22 cellular contexts compared by ENCODE assay signal in genomic region chr19:55224038-55224665, GRCh38. TPM values are rescaled to one million over a fixed set of nuclear protein-coding genes. Genes with fewer than 3 reads are reported as not detected.
DNase-seq lines count a peak whose midpoint lies in the region; ATAC-seq, FAIRE-seq and TF ChIP-seq lines count a peak whose summit lies in the region.
"Had no signal": no experiment of that assay in that cellular context is flagged by ENCODE, and none has a peak within 500 bp of the region (broad histone marks: within the 10 kb centered on the region; RNA-seq: fewer than 3 reads in every experiment).

No MANE protein-coding gene starts in this region.

- TF ChIP-seq CTCF in H1 (IDR thresholded peaks at IDR 0.05; ENCODE audit: control extremely low read depth in 1 of 3, insufficient read depth in 1 of 3, low read depth in 1 of 3, low read length in 3 of 3): no peak

- H3K4me1 ChIP-seq in H1 (replicated peaks in 1 of 4; ENCODE audit: control insufficient read depth in 3 of 4, insufficient read depth in 4 of 4, low read length in 3 of 4): no peaks in the 10 kb centered on the region

- no peak overlapping the region for H2AK5ac ChIP-seq in H1 (ENCODE audit: low read depth, low read length)

- H3K79me1 ChIP-seq in H1 (ENCODE audit: low read depth, low read length): no peaks in the 10 kb centered on the region

- H3K27ac Mint-ChIP-seq in activated T-cell treated with anti-CD3 and anti-CD28 coated beads, Interleukin-2, amount 50 U/mL, for 24 hours: peak overlapping the region; percentile 22
- H3K27ac Mint-ChIP-seq in stimulated activated naive B cell treated with anti-CD40 and anti-IgM and Interleukin-4, amounts not matched to agents 10 μg/mL and 1 μg/mL and 100 μg/mL, for 72 hours: peak overlapping the region; percentile 47
- H3K27ac Mint-ChIP-seq: CD4-positive, alpha-beta T cell; GM23338; HFFc6 had no signal

- H3K27ac ChIP-seq in H1 (ENCODE audit: low read depth, low read length): no peak overlapping the region

- POLR2A ChIA-PET in H1 (lab: Charles Lee; ENCODE audit: partially characterized antibody): no interaction called here

- peaks cover 3 to 13% of the 10 kb centered on the region in 2 experiments for H4K20me1 ChIP-seq in H1 (replicated peaks in 1 of 2; ENCODE audit: control insufficient read depth in 1 of 2, insufficient read depth in 2 of 2, low read length in 2 of 2)

- H2AFZ ChIP-seq in H1 (ENCODE audit: low read length): no peak overlapping the region
- H2AFZ ChIP-seq: GM23338 had no signal

- H3K4me1 Mint-ChIP-seq in activated T-cell treated with anti-CD3 and anti-CD28 coated beads, Interleukin-2, amount 50 U/mL, for 24 hours (ENCODE audit: low read depth): peaks cover 2% of the 10 kb centered on the region
- peaks cover 7 to 14% of the 10 kb centered on the region in 2 donors for H3K4me1 Mint-ChIP-seq in stimulated activated naive B cell treated with anti-CD40 and anti-IgM and Interleukin-4, amounts not matched to agents 10 μg/mL and 1 μg/mL and 100 μg/mL, for 72 hours

- TF ChIP-seq POLR2A in H1 (IDR thresholded peaks at IDR 0.05; ENCODE audit: control extremely low read depth in 1 of 2, low read depth in 2 of 2, low read length in 2 of 2): no peak

- H3K36me3 Mint-ChIP-seq in activated T-cell treated with anti-CD3 and anti-CD28 coated beads, Interleukin-2, amount 50 U/mL, for 24 hours (ENCODE audit: low read depth): peaks cover 76% of the 10 kb centered on the region
- H3K36me3 Mint-ChIP-seq in stimulated activated naive B cell treated with anti-CD40 and anti-IgM and Interleukin-4, amounts not matched to agents 10 μg/mL and 1 μg/mL and 100 μg/mL, for 72 hours: peaks cover 54 to 73% of the 10 kb centered on the region in 2 donors

- no peaks in the 10 kb centered on the region for H3K23me2 ChIP-seq in H1 (ENCODE audit: low read depth, low read length)

- no peak for DNase-seq in activated T-cell treated with anti-CD3 and anti-CD28 coated beads, Interleukin-2, amount 50 U/mL, for 24 hours
- no peak for DNase-seq in activated T-cell treated with anti-CD3 and anti-CD28 coated beads, Interleukin-2, amount 50 U/mL, for 1 hour
- DNase-seq in H7 (peak; percentile 55), H1 (ENCODE audit: low read depth in 1 of 2, low spot score in 2 of 2) (no peak), occipital lobe (lab: John Stamatoyannopoulos, UW) (no peak), islet precursor cell (no peak)
- no peak for DNase-seq in stimulated activated naive B cell treated with anti-CD40 and anti-IgM and Interleukin-4, amounts not matched to agents 10 μg/mL and 1 μg/mL and 100 μg/mL, for 72 hours
- DNase-seq: Calu3; CD4-positive, alpha-beta T cell; DMS53; EL; HFFc6; NCI-H1417; NCI-H187 treated with DMSO at 0.1 percent for 48 hours; NCI-H226; NCI-H524; NCI-H82 had no signal

- no peak overlapping the region for H3K9ac ChIP-seq in H1 (replicated peaks in 1 of 4; ENCODE audit: extremely low read depth in 1 of 4, low read depth in 3 of 4, low read length in 3 of 4)

- no peak overlapping the region for H3K56ac ChIP-seq in H1 (replicated peaks; ENCODE audit: insufficient read length, low read depth, low read length)

- no peaks in the 10 kb centered on the region for H3K27me3 ChIP-seq in H7 (ENCODE audit: control insufficient read depth, insufficient read depth, low read length)
- H3K27me3 ChIP-seq in H1 (replicated peaks in 1 of 4; ENCODE audit: control insufficient read depth in 3 of 4, extremely low read depth in 1 of 4, insufficient read depth in 3 of 4, low read length in 3 of 4): no peaks in the 10 kb centered on the region

- CTCF ChIA-PET in H1 (lab: Charles Lee; ENCODE audit: partially characterized antibody): no interaction called here

- no peak for TF ChIP-seq EP300 in H1 (IDR thresholded peaks at IDR 0.05; ENCODE audit: borderline replicate concordance in 1 of 2, low read depth in 2 of 2, low read length in 2 of 2)

- H2BK20ac ChIP-seq in H1 (ENCODE audit: low read length): no peak overlapping the region

- peaks cover 4 to 6% of the 10 kb centered on the region in 2 experiments; a peak in 3 of 4 replicates for H3K9me3 ChIP-seq in H1 (ENCODE audit: insufficient read depth in 2 of 2, low read depth in 1 of 2, low read length in 1 of 2)

- H2BK120ac ChIP-seq in H1 (replicated peaks; ENCODE audit: low read depth, low read length): no peak overlapping the region

- no peak overlapping the region for H3K4ac ChIP-seq in H1 (replicated peaks; ENCODE audit: insufficient read length, low read depth, low read length)

- H3K79me2 ChIP-seq in H1 (ENCODE audit: control insufficient read depth in 1 of 2, insufficient read depth in 2 of 2, low read length in 2 of 2): no peaks in the 10 kb centered on the region

- H3K27me3 Mint-ChIP-seq in activated T-cell treated with anti-CD3 and anti-CD28 coated beads, Interleukin-2, amount 50 U/mL, for 24 hours: no peaks in the 10 kb centered on the region
- H3K27me3 Mint-ChIP-seq in stimulated activated naive B cell treated with anti-CD40 and anti-IgM and Interleukin-4, amounts not matched to agents 10 μg/mL and 1 μg/mL and 100 μg/mL, for 72 hours: no peaks in the 10 kb centered on the region
- H3K27me3 Mint-ChIP-seq: CD4-positive, alpha-beta T cell had no signal

- H3K4me3 Mint-ChIP-seq in activated T-cell treated with anti-CD3 and anti-CD28 coated beads, Interleukin-2, amount 50 U/mL, for 24 hours: no peak overlapping the region
- H3K4me3 Mint-ChIP-seq in stimulated activated naive B cell treated with anti-CD40 and anti-IgM and Interleukin-4, amounts not matched to agents 10 μg/mL and 1 μg/mL and 100 μg/mL, for 72 hours: peak overlapping the region in 1 of 2 donors; percentile 6
- H3K4me3 Mint-ChIP-seq: CD4-positive, alpha-beta T cell; GM23338; HFFc6 had no signal

- no peak overlapping the region for H3K4me2 ChIP-seq in H1 (ENCODE audit: insufficient read depth in 1 of 2, low read depth in 2 of 2, low read length in 2 of 2)
- H3K4me2 ChIP-seq: GM23338 had no signal

- H2BK12ac ChIP-seq in H1 (ENCODE audit: low read depth, low read length): no peak overlapping the region

- H3K23ac ChIP-seq in H1 (ENCODE audit: insufficient read length): no peak overlapping the region

- peaks cover 2% of the 10 kb centered on the region for H3K9me3 Mint-ChIP-seq in activated T-cell treated with anti-CD3 and anti-CD28 coated beads, Interleukin-2, amount 50 U/mL, for 24 hours
- peaks cover 3 to 5% of the 10 kb centered on the region in 2 donors for H3K9me3 Mint-ChIP-seq in stimulated activated naive B cell treated with anti-CD40 and anti-IgM and Interleukin-4, amounts not matched to agents 10 μg/mL and 1 μg/mL and 100 μg/mL, for 72 hours
- H3K9me3 Mint-ChIP-seq: CD4-positive, alpha-beta T cell had no signal

- peak overlapping the region; percentile 83; the same call in 1 of the 2 replicates for H2BK5ac ChIP-seq in H1 (ENCODE audit: low read depth, low read length)

- no peak overlapping the region for H4K5ac ChIP-seq in H1 (ENCODE audit: insufficient read length, low read depth, low read length)

- H4K91ac ChIP-seq in H1 (replicated peaks; ENCODE audit: insufficient read length, low read length): no peak overlapping the region

- FAIRE-seq in H1 (lab: Jason Lieb, UNC): no peak
- FAIRE-seq: A204.1, GM12878, GM19239 had no signal

- H3K36me3 ChIP-seq in H7 (replicated peaks; ENCODE audit: control insufficient read depth, insufficient read depth, low read length) (no peaks in the 10 kb centered on the region; the same call in 1 of the 2 replicates), H1 (ENCODE audit: control insufficient read depth in 2 of 4, insufficient read depth in 4 of 4, low read length in 3 of 4) (no peaks in the 10 kb centered on the region)

- no peak overlapping the region for H2BK15ac ChIP-seq in H1 (ENCODE audit: low read length)

- no peak for ATAC-seq in stimulated activated naive B cell treated with anti-CD40 and anti-IgM and Interleukin-4, amounts not matched to agents 10 μg/mL and 1 μg/mL and 100 μg/mL, for 72 hours (replicated peaks)
- ATAC-seq: GM12878 had no signal

- no peak for TF ChIP-seq RAD21 in H1 (IDR thresholded peaks at IDR 0.05 in 1 of 2, conservative IDR thresholded peaks at IDR 0.05 in 1 of 2; ENCODE audit: low read depth in 2 of 2, low read length in 2 of 2)

- no peak overlapping the region for H3K14ac ChIP-seq in H1 (ENCODE audit: insufficient read length)

- H4K8ac ChIP-seq in H1 (ENCODE audit: extremely low read depth, insufficient read depth, low read length): no peak overlapping the region

- no peak overlapping the region for H3K18ac ChIP-seq in H1 (ENCODE audit: extremely low read depth, low read length)

- 95% methylated on average over 26 of the region's 26 CpGs; no CpG with 5 or more reads in 1 of the 2 experiments for WGBS in H1 (ENCODE audit: extremely low coverage in 1 of 2, insufficient coverage in 1 of 2, insufficient read length in 1 of 2, insufficient replicate concordance in 2 of 2, low coverage in 1 of 2, low lambda C conversion rate in 2 of 2, missing lambda C conversion rate in 1 of 2), 2 experiments

- H3K4me3 ChIP-seq in H7 (ENCODE audit: insufficient read depth, low read depth, low read length) (no peak overlapping the region), H1 (ENCODE audit: extremely low read depth in 1 of 4, insufficient read depth in 2 of 4, low read depth in 3 of 4, low read length in 4 of 4) (no peak overlapping the region)
- H3K4me3 ChIP-seq: GM12878, GM23338 had no signal

RNA-seq across cellular contexts. Expression of gene TMEM86B, which starts 4.4 kb away (rescaled TPM):
- 1.2 and 1.7 TPM in 2 replicates for total RNA-seq in H7 (2014; rRNA removed; shearing (Covaris generic))
- 2.0 and 2.1 TPM in 2 replicates for total RNA-seq in H1 (2021; fragmentation: NEBNext Ultra II Directional; extraction: Animal tissue kit (Norgen Biotek cat#: 25700))
- polyA plus RNA-seq in H1 (2011; rRNA removed): 2.9 and 4.2 TPM in 2 replicates
- 1.6 TPM for polyA plus RNA-seq in H1 (2011; cell fraction: cytosol; rRNA removed)
- polyA plus RNA-seq in H1 (2011; cell fraction: nucleus; rRNA removed): 11.9 TPM
- polyA plus RNA-seq in H1 (2012, experiment 1 of 2): 0.81 to 2.9 TPM (median 2.6 TPM) in 4 replicates
- polyA plus RNA-seq in H1 (2012, experiment 2 of 2): 2.2 TPM
- polyA plus RNA-seq in H1 (2013, experiment 1 of 2): 2.2 TPM
- 1.9 TPM for polyA plus RNA-seq in H1 (2013, experiment 2 of 2)
- 0.63 and 1.7 TPM in 2 replicates for polyA minus RNA-seq in H1 (2011; rRNA and poly(A)+ RNA removed)
- not detected for polyA minus RNA-seq in H1 (2011; cell fraction: cytosol; rRNA and poly(A)+ RNA removed)
- polyA minus RNA-seq in H1 (2011; cell fraction: nucleus; rRNA and poly(A)+ RNA removed): 4.3 TPM
- 0.78 TPM for total RNA-seq in occipital lobe

RNA-seq across cellular contexts. Expression of gene PTPRH, which starts 14.9 kb away (rescaled TPM):
- 0.41 and 2.3 TPM in 2 replicates for total RNA-seq in H7 (2014; rRNA removed; shearing (Covaris generic))
- 0.21 and 0.30 TPM in 2 replicates for total RNA-seq in H1 (2021; fragmentation: NEBNext Ultra II Directional; extraction: Animal tissue kit (Norgen Biotek cat#: 25700))
- 0.39 and 1.1 TPM in 2 replicates for polyA plus RNA-seq in H1 (2011; rRNA removed)
- polyA plus RNA-seq in H1 (2011; cell fraction: cytosol; rRNA removed): 0.34 TPM
- 1.3 TPM for polyA plus RNA-seq in H1 (2011; cell fraction: nucleus; rRNA removed)
- polyA plus RNA-seq in H1 (2012, experiment 1 of 2): 0.19 to 0.57 TPM (median 0.32 TPM) in 4 replicates
- 0.31 TPM for polyA plus RNA-seq in H1 (2012, experiment 2 of 2)
- polyA plus RNA-seq in H1 (2013, experiment 1 of 2): 0.75 TPM
- 0.98 TPM for polyA plus RNA-seq in H1 (2013, experiment 2 of 2)
- 1.6 TPM in 2 replicates for polyA minus RNA-seq in H1 (2011; rRNA and poly(A)+ RNA removed)
- polyA minus RNA-seq in H1 (2011; cell fraction: cytosol; rRNA and poly(A)+ RNA removed): 0.51 TPM
- polyA minus RNA-seq in H1 (2011; cell fraction: nucleus; rRNA and poly(A)+ RNA removed): 1.3 TPM
- total RNA-seq in occipital lobe: 0.47 TPM
- total RNA-seq: CD4-positive, alpha-beta T cell had no signal
- polyA plus RNA-seq: GM12878 had no signal

RNA-seq across cellular contexts. Expression of gene PPP6R1, which starts 34.7 kb away (rescaled TPM):
- total RNA-seq in H7 (2014; rRNA removed; shearing (Covaris generic)): 51.7 and 53.1 TPM in 2 replicates
- total RNA-seq in H1 (2021; fragmentation: NEBNext Ultra II Directional; extraction: Animal tissue kit (Norgen Biotek cat#: 25700)): 74.4 and 75.6 TPM in 2 replicates
- polyA plus RNA-seq in H1 (2011; rRNA removed): 36.4 and 52.5 TPM in 2 replicates
- 44.1 TPM for polyA plus RNA-seq in H1 (2011; cell fraction: cytosol; rRNA removed)
- polyA plus RNA-seq in H1 (2011; cell fraction: nucleus; rRNA removed): 72.3 TPM
- polyA plus RNA-seq in H1 (2012, experiment 1 of 2): 38.2 to 56.4 TPM (median 52.6 TPM) in 4 replicates
- polyA plus RNA-seq in H1 (2012, experiment 2 of 2): 46.1 TPM
- polyA plus RNA-seq in H1 (2013, experiment 1 of 2): 34.4 TPM
- 33.2 TPM for polyA plus RNA-seq in H1 (2013, experiment 2 of 2)
- polyA minus RNA-seq in H1 (2011; rRNA and poly(A)+ RNA removed): 55.1 and 73.5 TPM in 2 replicates
- 62.7 TPM for polyA minus RNA-seq in H1 (2011; cell fraction: cytosol; rRNA and poly(A)+ RNA removed)
- polyA minus RNA-seq in H1 (2011; cell fraction: nucleus; rRNA and poly(A)+ RNA removed): 41.3 TPM
- 11.4 TPM for total RNA-seq in occipital lobe

RNA-seq across cellular contexts. Expression of gene SYT5, which starts 44.1 kb away (rescaled TPM):
- 0.26 and 0.31 TPM in 2 replicates for total RNA-seq in H7 (2014; rRNA removed; shearing (Covaris generic))
- 0.35 and 0.99 TPM in 2 replicates for total RNA-seq in H1 (2021; fragmentation: NEBNext Ultra II Directional; extraction: Animal tissue kit (Norgen Biotek cat#: 25700))
- polyA plus RNA-seq in H1 (2011; rRNA removed): 0.67 and 1.6 TPM in 2 replicates
- polyA plus RNA-seq in H1 (2011; cell fraction: cytosol; rRNA removed): 0.67 TPM
- polyA plus RNA-seq in H1 (2011; cell fraction: nucleus; rRNA removed): 1.2 TPM
- 2.0 to 6.0 TPM (median 2.1 TPM) in 4 replicates for polyA plus RNA-seq in H1 (2012, experiment 1 of 2)
- polyA plus RNA-seq in H1 (2012, experiment 2 of 2): 4.8 TPM
- polyA plus RNA-seq in H1 (2013, experiment 1 of 2): 1.6 TPM
- 2.3 TPM for polyA plus RNA-seq in H1 (2013, experiment 2 of 2)
- polyA minus RNA-seq in H1 (2011; rRNA and poly(A)+ RNA removed): 0.38 and 0.73 TPM in 2 replicates
- 1.2 TPM for polyA minus RNA-seq in H1 (2011; cell fraction: cytosol; rRNA and poly(A)+ RNA removed)
- polyA minus RNA-seq in H1 (2011; cell fraction: nucleus; rRNA and poly(A)+ RNA removed): 0.80 TPM
- 36.8 TPM for total RNA-seq in occipital lobe
- total RNA-seq: GM12878, M059J had no signal

RNA-seq across cellular contexts. Expression of gene HSPBP1, which starts 55.8 kb away (rescaled TPM):
- 54.4 and 92.3 TPM in 2 replicates for total RNA-seq in H7 (2014; rRNA removed; shearing (Covaris generic))
- total RNA-seq in H1 (2021; fragmentation: NEBNext Ultra II Directional; extraction: Animal tissue kit (Norgen Biotek cat#: 25700)): 63.4 and 68.8 TPM in 2 replicates
- 100 and 111 TPM in 2 replicates for polyA plus RNA-seq in H1 (2011; rRNA removed)
- 86.6 TPM for polyA plus RNA-seq in H1 (2011; cell fraction: cytosol; rRNA removed)
- 74.0 TPM for polyA plus RNA-seq in H1 (2011; cell fraction: nucleus; rRNA removed)
- polyA plus RNA-seq in H1 (2012, experiment 1 of 2): 44.6 to 69.6 TPM (median 66.9 TPM) in 4 replicates
- 84.2 TPM for polyA plus RNA-seq in H1 (2012, experiment 2 of 2)
- 34.0 TPM for polyA plus RNA-seq in H1 (2013, experiment 1 of 2)
- 34.1 TPM for polyA plus RNA-seq in H1 (2013, experiment 2 of 2)
- polyA minus RNA-seq in H1 (2011; rRNA and poly(A)+ RNA removed): 16.1 and 17.2 TPM in 2 replicates
- 28.0 TPM for polyA minus RNA-seq in H1 (2011; cell fraction: cytosol; rRNA and poly(A)+ RNA removed)
- 21.6 TPM for polyA minus RNA-seq in H1 (2011; cell fraction: nucleus; rRNA and poly(A)+ RNA removed)
- 23.4 TPM for total RNA-seq in occipital lobe
